ENCODE assay signal across 8 cellular contexts in the genomic region with DNA sequence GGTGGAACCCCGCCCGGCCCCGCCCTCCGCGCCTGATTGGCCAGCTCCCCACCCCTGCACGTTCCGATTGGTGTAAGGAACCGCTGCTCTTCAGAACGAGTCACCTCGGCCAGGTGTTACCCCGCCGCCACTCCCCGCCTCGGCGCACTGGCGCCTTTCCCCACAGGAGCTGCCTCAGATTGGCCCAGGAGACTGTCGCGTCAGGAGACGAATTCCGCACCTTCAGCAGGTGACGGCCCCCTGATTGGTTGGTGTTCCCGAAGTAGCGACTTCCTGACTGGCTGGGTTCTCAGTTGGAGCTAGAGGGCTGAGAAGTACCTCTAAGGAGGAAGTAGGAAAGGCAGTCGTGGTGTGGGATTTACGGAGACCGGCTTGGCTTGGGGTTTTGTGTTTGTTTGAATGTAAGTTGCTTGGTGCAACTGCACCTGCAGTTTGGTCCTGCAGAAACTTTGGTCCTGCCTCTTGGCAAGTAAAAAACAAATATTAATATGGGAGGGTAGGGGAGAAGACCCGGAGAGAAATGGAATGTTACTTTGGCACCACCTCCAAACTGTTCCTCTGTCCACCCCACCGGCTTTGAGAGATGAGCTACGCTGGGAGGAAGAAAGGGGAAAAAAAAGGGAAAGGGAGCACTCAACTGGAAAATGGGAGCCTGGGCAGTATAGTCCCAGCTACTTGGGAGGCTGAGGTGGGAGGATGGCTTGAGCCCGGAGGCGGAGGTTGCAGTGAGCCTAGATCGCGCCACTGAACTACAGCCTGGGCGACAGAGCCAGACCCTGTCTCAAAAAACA. TPM values are rescaled to one million over a fixed set of nuclear protein-coding genes. Genes with fewer than 3 reads are reported as not detected.
DNase-seq lines count a peak whose midpoint lies in the region; ATAC-seq and TF ChIP-seq lines count a peak whose summit lies in the region.

No MANE protein-coding gene starts in this region.

- peaks cover 25% of the 10 kb centered on the region for H3K4me1 Mint-ChIP-seq in CD4-positive, alpha-beta T cell (ENCODE audit: low read depth)
- H3K4me1 Mint-ChIP-seq in endothelial cell (ENCODE audit: unreplicated experiment) = peaks cover 52% of the 10 kb centered on the region

- H3K27me3 Mint-ChIP-seq in CD4-positive, alpha-beta T cell = no peaks in the 10 kb centered on the region
- peaks cover 13% of the 10 kb centered on the region for H3K27me3 Mint-ChIP-seq in endothelial cell (ENCODE audit: unreplicated experiment)

- peak overlapping the region; percentile 91 for H3K4me3 Mint-ChIP-seq in CD4-positive, alpha-beta T cell
- H3K4me3 Mint-ChIP-seq in endothelial cell (ENCODE audit: unreplicated experiment) = peak overlapping the region; percentile 99

- H3K9me3 ChIP-seq in CD4-positive, alpha-beta T cell (ENCODE audit: control insufficient read depth, low read length) = no peaks in the 10 kb centered on the region

- no peaks in the 10 kb centered on the region for H3K27me3 ChIP-seq in CD4-positive, alpha-beta T cell (ENCODE audit: control insufficient read depth, insufficient read depth, low read length)

- intact Hi-C loops in CD4-positive, alpha-beta T cell (cut with DNase I, micrococcal nuclease) = loop anchor here (1.0 to 2.0 kb wide), 2 partner anchors 17 to 25 kb away; a partner anchor contains a TSS

- CTCF ChIA-PET in CD4-positive, alpha-beta T cell (lab: Charles Lee) = interaction anchor here (0.7 to 2.6 kb wide), 10 partner anchors 9 to 76 kb away, joined by 3 to 10 read pairs (median 7); a partner anchor contains a TSS

- H3K9me3 Mint-ChIP-seq in CD4-positive, alpha-beta T cell = no peaks in the 10 kb centered on the region
- H3K9me3 Mint-ChIP-seq in endothelial cell (ENCODE audit: unreplicated experiment) = no peaks in the 10 kb centered on the region

- no peak for TF ChIP-seq CTCF in CD4-positive, alpha-beta T cell (IDR thresholded peaks at IDR 0.05)
- no peak for TF ChIP-seq CTCF in endothelial cell (IDR thresholded peaks at IDR 0.05; ENCODE audit: unreplicated experiment)

- POLR2A ChIA-PET in CD4-positive, alpha-beta T cell (lab: Charles Lee) = interaction anchor here (0.6 to 3.7 kb wide), 19 partner anchors 10 to 276 kb away, joined by 3 to 46 read pairs (median 6); a partner anchor contains a TSS

- no peaks in the 10 kb centered on the region for H3K36me3 Mint-ChIP-seq in CD4-positive, alpha-beta T cell (ENCODE audit: low read depth)
- peaks cover 25% of the 10 kb centered on the region for H3K36me3 Mint-ChIP-seq in endothelial cell (ENCODE audit: low read depth, unreplicated experiment)

- peak overlapping the region; percentile 81 for H3K27ac Mint-ChIP-seq in CD4-positive, alpha-beta T cell
- H3K27ac Mint-ChIP-seq in endothelial cell (ENCODE audit: unreplicated experiment) = peak overlapping the region; percentile 99

- H3K27ac ChIP-seq in CD4-positive, alpha-beta T cell (ENCODE audit: low read depth, low read length) = no peak overlapping the region

- peak; percentile 79 to 93 (median 86) for DNase-seq in CD4-positive, alpha-beta T cell
- DNase-seq in NK-92 (lab: John Stamatoyannopoulos, UW; ENCODE audit: unreplicated experiment) (peak; percentile 42), endothelial cell (ENCODE audit: low spot score) (peak; percentile 81), midbrain (lab: John Stamatoyannopoulos, UW) (peak; percentile 26)
- DNase-seq in activated CD8-positive, alpha-beta memory T cell treated with anti-CD3 and anti-CD28 coated beads for 48 hours (ENCODE audit: low read depth in 2 of 3, low spot score in 2 of 3) = peak; percentile 64 to 69 (median 65)
- peak; percentile 75 to 81 for DNase-seq in stimulated activated CD8-positive, alpha-beta memory T cell treated with anti-CD3 and anti-CD28 coated beads, Interleukin-2, amount 100 ng/mL, for 48 hours (ENCODE audit: low read depth in 2 of 2)

- ATAC-seq in CD4-positive, alpha-beta T cell (ENCODE audit: poor library complexity) = peak; percentile 95
- ATAC-seq in GM19452 (IDR thresholded peaks at IDR 0.05; ENCODE audit: unreplicated experiment) = peak; percentile 82
- peak; percentile 76 for ATAC-seq in HG03565 (IDR thresholded peaks at IDR 0.05; ENCODE audit: unreplicated experiment)

RNA-seq across cellular contexts. Expression of a gene that starts 0.4 kb away (rescaled TPM):
- 10 to 100 TPM; 15.2 to 16.2 TPM for total RNA-seq in CD4-positive, alpha-beta T cell
- 361 TPM for total RNA-seq in endothelial cell (ENCODE audit: unreplicated experiment)

RNA-seq across cellular contexts. Expression of a gene that starts 17.4 kb away (rescaled TPM):
- 10 to 100 TPM; 38.0 to 40.3 TPM for total RNA-seq in CD4-positive, alpha-beta T cell
- total RNA-seq in endothelial cell (ENCODE audit: unreplicated experiment) = 14.2 TPM

RNA-seq across cellular contexts. Expression of a gene that starts 24.4 kb away (rescaled TPM):
- total RNA-seq in CD4-positive, alpha-beta T cell = 10 to 100 TPM; 93.5 to 99.1 TPM
- total RNA-seq in endothelial cell (ENCODE audit: unreplicated experiment) = 121 TPM

RNA-seq across cellular contexts. Expression of a gene that starts 48.3 kb away (rescaled TPM):
- total RNA-seq in CD4-positive, alpha-beta T cell = 10 to 100 TPM; 76.6 to 78.9 TPM
- total RNA-seq in endothelial cell (ENCODE audit: unreplicated experiment) = 0.23 TPM

Comparison
In these comparisons a context has a peak if more than half of its experiments do, and no peak if none do; other contexts are left out.
1. DNase-seq: peak in every context shown above with its lines; median percentile 86 in CD4-positive, alpha-beta T cell; 81 in endothelial cell; 78 in stimulated activated CD8-positive, alpha-beta memory T cell treated with anti-CD3 and anti-CD28 coated beads, Interleukin-2, amount 100 ng/mL, for 48 hours; 65 in activated CD8-positive, alpha-beta memory T cell treated with anti-CD3 and anti-CD28 coated beads for 48 hours; 42 in NK-92; 26 in midbrain.
2. RNA of a gene that starts 0.4 kb away (total RNA-seq): 361 TPM in endothelial cell (single experiment); 15.2 to 16.2 TPM in CD4-positive, alpha-beta T cell; every median in the first group is over 10 times any median in the second.
3. Peak in every context shown above with its lines, with median percentiles within 50 percentile points of each other: ATAC-seq.